ENCODE assay signal across 1 cellular context in genomic region chr4:17335371-17335770, GRCh38.
TF ChIP-seq lines count a peak whose summit lies in the region.

No MANE protein-coding gene starts in this region.

TF ChIP-seq in GM23338, 12 proteins besides CTCF, POLR2A, EP300 and RAD21 (continued from another document):
- TF ChIP-seq ZNF462 (CRISPR knock-in tag; IDR thresholded peaks at IDR 0.05) (no peak), JUNB (IDR thresholded peaks at IDR 0.05; ENCODE audit: unreplicated experiment) (no peak), STAT1 (IDR thresholded peaks at IDR 0.05; ENCODE audit: unreplicated experiment) (no peak), ZNF331 (CRISPR knock-in tag; IDR thresholded peaks at IDR 0.05; ENCODE audit: low read depth) (no peak), ETS1 (IDR thresholded peaks at IDR 0.05) (no peak)
